Comparison of ENCODE assay signal across 8 cellular contexts in genomic region chr1:29181413-29182225, GRCh38. TPM values are rescaled to one million over a fixed set of nuclear protein-coding genes. Genes with fewer than 3 reads are reported as not detected.
DNase-seq lines count a peak whose midpoint lies in the region; ATAC-seq and TF ChIP-seq lines count a peak whose summit lies in the region.

TSS of gene SRSF4 (minus strand) at chr1:29181900. CDS start at chr1:29181752, 148 bp downstream.

- peak within 1 kb of the TSS; percentile 68 to 96 (median 94) for H3K4me3 ChIP-seq in adrenal gland

- ATAC-seq in HG02870 (IDR thresholded peaks at IDR 0.05; ENCODE audit: unreplicated experiment): peak; percentile 81

- intact Hi-C loops in adrenal gland (cut with DNase I): loop anchor here in 1 of 2 donors (10.0 kb wide), 1 partner anchor 297 kb away; no protein-coding TSS in a partner anchor
- intact Hi-C loops in cardiac septum (cut with DNase I): loop anchor here (2.0 to 10.0 kb wide), 6 partner anchors 21 to 539 kb away; partner anchors contain the start of genes TAF12 and YTHDF2

- H3K9me3 Mint-ChIP-seq in type B pancreatic cell: peaks cover 4% of the 10 kb centered on the region

- TF ChIP-seq POLR2A in adrenal gland (IDR thresholded peaks at IDR 0.05): peak; percentile 95 to 97

- DNase-seq in GM13976 (ENCODE audit: low spot score) (peak; percentile 99), NCI-H146 (lab: John Stamatoyannopoulos, UW) (peak; percentile 98), T-helper 1 cell (peak; percentile 98 to 99 (median 99)), adrenal gland (peak; percentile 99), cardiac septum (ENCODE audit: low spot score) (peak; percentile 100), pons (ENCODE audit: low spot score) (peak; percentile 97), type B pancreatic cell (ENCODE audit: extremely low spot score, unreplicated experiment) (peak; percentile 100)

- no peaks in the 10 kb centered on the region for H3K36me3 ChIP-seq in adrenal gland (replicated peaks in 1 of 2)

- peaks cover 22% of the 10 kb centered on the region for H3K36me3 Mint-ChIP-seq in type B pancreatic cell

- WGBS in adrenal gland, 4 donors: 0 to 2% (median 1%) methylated on average over 3 to 100 of the region's 100 CpGs

- peak within 1 kb of the TSS; percentile 91 for H3K4me3 Mint-ChIP-seq in type B pancreatic cell

- peaks cover 20% of the 10 kb centered on the region for H3K4me1 Mint-ChIP-seq in type B pancreatic cell (ENCODE audit: unreplicated experiment)

- H3K9me3 ChIP-seq in adrenal gland (replicated peaks in 1 of 3): no peaks in the 10 kb centered on the region

- TF ChIP-seq CTCF in GM13976 (IDR thresholded peaks at IDR 0.05; ENCODE audit: borderline replicate concordance, control extremely low read depth, extremely low read depth, insufficient read depth, missing control alignments) (peak; percentile 77), adrenal gland (IDR thresholded peaks at IDR 0.05) (peak; percentile 35 to 91 (median 58)), type B pancreatic cell (conservative IDR thresholded peaks at IDR 0.05) (peak; percentile 70)

- in situ Hi-C loops in GM13976 (cut with MboI; ENCODE audit: low sequenced_read_pairs, unreplicated experiment): no loop called here

- H3K4me1 ChIP-seq in adrenal gland (replicated peaks in 1 of 2): peaks cover 26 to 52% of the 10 kb centered on the region in 2 donors

- no peaks in the 10 kb centered on the region for H3K27me3 Mint-ChIP-seq in type B pancreatic cell

- H3K27me3 ChIP-seq in adrenal gland: no peaks in the 10 kb centered on the region

- H3K27ac ChIP-seq in adrenal gland: peak within 1 kb of the TSS; percentile 97 to 100 (median 100)

- H3K27ac Mint-ChIP-seq in type B pancreatic cell: peak within 1 kb of the TSS; percentile 97

RNA-seq across cellular contexts. Expression of gene SRSF4, which starts in this region (rescaled TPM):
- total RNA-seq in adrenal gland (10 to 100 TPM; 35.1 to 77.4 (median 51.1) TPM), cardiac septum (54.8 TPM), type B pancreatic cell (ENCODE audit: low replicate concordance) (68.9 and 85.3 TPM in 2 replicates)
- polyA plus RNA-seq in adrenal gland: 100 to 1,000 TPM in 2 of 3 donors, 10 to 100 TPM in 1; 77.0 to 120 (median 118) TPM

Comparison
In these comparisons a context has a peak if more than half of its experiments do, and no peak if none do; other contexts are left out.
1. Peak in every context shown above with its lines: DNase-seq, ATAC-seq, H3K4me3 ChIP-seq and H3K27ac ChIP-seq.